In the genomic region with DNA sequence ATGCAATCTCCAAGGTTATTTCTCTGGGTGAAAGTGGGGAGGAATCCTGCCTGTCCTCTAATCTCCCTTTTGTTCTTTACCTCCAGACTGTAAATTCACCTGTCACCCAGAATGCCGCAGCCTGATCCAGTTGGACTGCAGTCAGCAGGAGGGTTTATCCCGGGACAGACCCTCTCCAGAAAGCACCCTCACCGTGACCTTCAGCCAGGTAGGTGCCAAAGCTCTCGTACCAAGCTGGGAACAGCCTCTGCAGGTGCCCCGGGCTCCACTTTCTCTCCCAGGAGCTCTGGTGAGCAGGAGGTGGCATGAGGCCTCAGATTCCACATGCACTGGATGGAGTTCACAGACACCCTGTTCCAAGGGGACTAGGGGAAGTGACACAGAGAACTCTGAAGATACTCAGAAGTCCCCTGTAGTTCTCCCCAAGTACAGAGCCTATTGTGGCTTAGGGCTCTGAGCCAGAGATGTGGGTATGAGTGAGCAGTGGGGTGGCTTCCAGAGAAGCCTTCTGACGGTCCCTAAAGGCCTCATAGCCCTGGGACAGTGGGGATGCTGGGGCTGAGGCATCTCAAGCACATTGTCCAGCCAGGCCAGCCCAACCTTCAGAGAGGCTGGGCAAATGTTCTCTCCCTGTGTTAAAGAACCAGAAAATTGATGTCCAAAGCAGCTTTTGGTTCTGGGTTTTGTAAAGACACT, we compare ENCODE assay signal across 17 cellular contexts. TPM values are rescaled to one million over a fixed set of nuclear protein-coding genes. Genes with fewer than 3 reads are reported as not detected.
DNase-seq lines count a peak whose midpoint lies in the region; ATAC-seq and TF ChIP-seq lines count a peak whose summit lies in the region.
"Had no signal": no experiment of that assay in that cellular context is flagged by ENCODE, and none has a peak within 500 bp of the region (broad histone marks: within the 10 kb centered on the region; RNA-seq: fewer than 3 reads in every experiment).

No MANE protein-coding gene starts in this region.

- TF ChIP-seq CTCF in C4-2B (conservative IDR thresholded peaks at IDR 0.05) = no peak
- no peak for TF ChIP-seq CTCF in VCaP (conservative IDR thresholded peaks at IDR 0.05)
- TF ChIP-seq CTCF in spleen (IDR thresholded peaks at IDR 0.05 in 8 of 11, conservative IDR thresholded peaks at IDR 0.05 in 3 of 11) = no peak

- H3K4me1 Mint-ChIP-seq in activated T-helper 1 cell treated with anti-CD3 and anti-CD28 coated beads, Interleukin-12 subunit alpha, Interleukin-12 subunit beta, Interleukin-2, Interleukin-4 antibody, amounts not matched to agents 30 ng/mL and 10 ng/mL and 1 ng/mL, durations not matched to agents 14 hours and 24 hours and 36 hours (ENCODE audit: low read depth) = peaks cover 12% of the 10 kb centered on the region

- H3K27me3 ChIP-seq in BLaER1 (no peaks in the 10 kb centered on the region), spleen (replicated peaks in 1 of 7) (no peaks in the 10 kb centered on the region)

- H3K27ac ChIP-seq in BLaER1 = peak overlapping the region; percentile 25; the same call in 1 of the 2 replicates
- H3K27ac ChIP-seq in C4-2B = peak overlapping the region; percentile 6; the same call in 1 of the 2 replicates
- peak overlapping the region; percentile 96; the same call in 1 of the 2 replicates for H3K27ac ChIP-seq in VCaP
- no peak overlapping the region for H3K27ac ChIP-seq in spleen
- H3K27ac ChIP-seq: HL-60 had no signal

- no peaks in the 10 kb centered on the region for H3K9me3 Mint-ChIP-seq in activated T-helper 1 cell treated with anti-CD3 and anti-CD28 coated beads, Interleukin-12 subunit alpha, Interleukin-12 subunit beta, Interleukin-2, Interleukin-4 antibody, amounts not matched to agents 30 ng/mL and 10 ng/mL and 1 ng/mL, durations not matched to agents 14 hours and 24 hours and 36 hours
- H3K9me3 Mint-ChIP-seq: H9, IgD-negative memory B cell had no signal

- peaks cover 3% of the 10 kb centered on the region for H3K27me3 Mint-ChIP-seq in activated T-helper 1 cell treated with anti-CD3 and anti-CD28 coated beads, Interleukin-12 subunit alpha, Interleukin-12 subunit beta, Interleukin-2, Interleukin-4 antibody, amounts not matched to agents 30 ng/mL and 10 ng/mL and 1 ng/mL, durations not matched to agents 14 hours and 24 hours and 36 hours (ENCODE audit: insufficient read depth)
- H3K27me3 Mint-ChIP-seq: IgD-negative memory B cell had no signal

- peaks cover 8% of the 10 kb centered on the region for H3K36me3 Mint-ChIP-seq in activated T-helper 1 cell treated with anti-CD3 and anti-CD28 coated beads, Interleukin-12 subunit alpha, Interleukin-12 subunit beta, Interleukin-2, Interleukin-4 antibody, amounts not matched to agents 30 ng/mL and 10 ng/mL and 1 ng/mL, durations not matched to agents 14 hours and 24 hours and 36 hours (ENCODE audit: low read depth)
- H3K36me3 Mint-ChIP-seq: IgD-negative memory B cell had no signal

- H3K4me2 ChIP-seq in BLaER1 = peak overlapping the region; percentile 89

- no peak overlapping the region for H3K27ac Mint-ChIP-seq in activated T-helper 1 cell treated with anti-CD3 and anti-CD28 coated beads, Interleukin-12 subunit alpha, Interleukin-12 subunit beta, Interleukin-2, Interleukin-4 antibody, amounts not matched to agents 30 ng/mL and 10 ng/mL and 1 ng/mL, durations not matched to agents 14 hours and 24 hours and 36 hours
- H3K27ac Mint-ChIP-seq: H9, IgD-negative memory B cell had no signal

- no peak overlapping the region for H3K4me3 ChIP-seq in BLaER1
- H3K4me3 ChIP-seq in spleen = no peak overlapping the region

- WGBS in spleen, 5 donors = 84 to 89% (median 87%) methylated on average over 6 of the region's 6 CpGs

- no peak for TF ChIP-seq POLR2A in spleen (IDR thresholded peaks at IDR 0.05)

- H3K9me3 ChIP-seq in BLaER1 (no peaks in the 10 kb centered on the region), spleen (no peaks in the 10 kb centered on the region)

- ATAC-seq in HG02852 (IDR thresholded peaks at IDR 0.05; ENCODE audit: unreplicated experiment) = no peak

- peaks cover 20% of the 10 kb centered on the region; the same call in 1 of the 2 replicates for H4K20me1 ChIP-seq in BLaER1

- peaks cover under 1% of the 10 kb centered on the region; the same call in 1 of the 2 replicates for H3K36me3 ChIP-seq in BLaER1
- H3K36me3 ChIP-seq in spleen = no peaks in the 10 kb centered on the region

- H3K9ac ChIP-seq in BLaER1 = peak overlapping the region; percentile 21; the same call in 1 of the 2 replicates

- H3K4me1 ChIP-seq in BLaER1 (peaks cover 100% of the 10 kb centered on the region), spleen (peaks cover 0 to 27% (median 8%) of the 10 kb centered on the region in 6 donors)

- H3K4me3 Mint-ChIP-seq in activated T-helper 1 cell treated with anti-CD3 and anti-CD28 coated beads, Interleukin-12 subunit alpha, Interleukin-12 subunit beta, Interleukin-2, Interleukin-4 antibody, amounts not matched to agents 30 ng/mL and 10 ng/mL and 1 ng/mL, durations not matched to agents 14 hours and 24 hours and 36 hours = no peak overlapping the region
- H3K4me3 Mint-ChIP-seq: H9, IgD-negative memory B cell had no signal

- intact Hi-C loops in spleen (cut with DNase I; ENCODE audit: low total_unique reads) = no loop called here
- intact Hi-C loops in activated T-helper 1 cell treated with anti-CD3 and anti-CD28 coated beads, Interleukin-12 subunit alpha, Interleukin-12 subunit beta, Interleukin-2, Interleukin-4 antibody, amounts not matched to agents 30 ng/mL and 10 ng/mL and 1 ng/mL, durations not matched to agents 14 hours and 24 hours and 36 hours (cut with micrococcal nuclease) = no loop called here

- DNase-seq in spleen (peak; percentile 40), NCI-H1048 (lab: John Stamatoyannopoulos, UW) (no peak)
- no peak for DNase-seq in activated T-helper 1 cell treated with anti-CD3 and anti-CD28 coated beads, Interleukin-12 subunit alpha, Interleukin-12 subunit beta, Interleukin-2, Interleukin-4 antibody, amounts not matched to agents 30 ng/mL and 10 ng/mL and 1 ng/mL, durations not matched to agents 14 hours and 24 hours and 36 hours (ENCODE audit: low spot score)
- DNase-seq: DMS79 treated with DMSO at 0.1 percent for 48 hours, H9, MV-4-11, NCI-H1417 treated with DMSO at 0.1 percent for 48 hours, NCI-H2029, NCI-H2171, NCI-H446 treated with DMSO at 0.1 percent for 48 hours, OCI-M1 had no signal

RNA-seq across cellular contexts. Expression of gene RASSF5, which starts 30.9 kb away (rescaled TPM):
- 100 to 1,000 TPM; 121 to 168 (median 131) TPM for total RNA-seq in spleen
- 10 to 100 TPM; 32.2 to 39.5 (median 35.8) TPM for polyA plus RNA-seq in spleen
- 220 and 221 TPM in 2 replicates for total RNA-seq in activated T-helper 1 cell treated with anti-CD3 and anti-CD28 coated beads, Interleukin-12 subunit alpha, Interleukin-12 subunit beta, Interleukin-2, Interleukin-4 antibody, amounts not matched to agents 30 ng/mL and 10 ng/mL and 1 ng/mL, durations not matched to agents 14 hours and 24 hours and 36 hours

Comparison
In these comparisons a context has a peak if more than half of its experiments do, and no peak if none do; other contexts are left out.
1. H3K27ac ChIP-seq: peak in BLaER1 (single experiment), C4-2B (single experiment) and VCaP (single experiment); none in spleen (0 of 8).